ENCODE assay signal across 8 cellular contexts in the genomic region with DNA sequence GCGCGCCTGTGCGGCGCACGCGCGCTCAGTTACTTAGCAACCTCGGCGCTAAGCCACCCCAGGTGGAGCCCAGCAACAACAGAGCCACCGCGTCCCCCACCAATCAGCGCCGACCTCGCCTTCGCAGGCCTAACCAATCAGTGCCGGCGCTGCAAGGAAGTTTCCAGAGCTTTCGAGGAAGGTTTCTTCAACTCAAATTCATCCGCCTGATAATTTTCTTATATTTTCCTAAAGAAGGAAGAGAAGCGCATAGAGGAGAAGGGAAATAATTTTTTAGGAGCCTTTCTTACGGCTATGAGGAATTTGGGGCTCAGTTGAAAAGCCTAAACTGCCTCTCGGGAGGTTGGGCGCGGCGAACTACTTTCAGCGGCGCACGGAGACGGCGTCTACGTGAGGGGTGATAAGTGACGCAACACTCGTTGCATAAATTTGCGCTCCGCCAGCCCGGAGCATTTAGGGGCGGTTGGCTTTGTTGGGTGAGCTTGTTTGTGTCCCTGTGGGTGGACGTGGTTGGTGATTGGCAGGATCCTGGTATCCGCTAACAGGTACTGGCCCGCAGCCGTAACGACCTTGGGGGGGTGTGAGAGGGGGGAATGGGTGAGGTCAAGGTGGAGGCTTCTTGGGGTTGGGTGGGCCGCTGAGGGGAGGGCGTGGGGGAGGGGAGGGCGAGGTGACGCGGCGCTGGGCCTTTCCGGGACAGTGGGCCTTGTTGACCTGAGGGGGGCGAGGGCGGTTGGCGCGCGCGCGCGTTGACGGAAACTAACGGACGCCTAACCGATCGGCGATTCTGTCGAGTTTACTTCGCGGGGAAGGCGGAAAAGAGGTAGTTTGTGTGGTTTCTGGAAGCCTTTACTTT. TPM values are rescaled to one million over a fixed set of nuclear protein-coding genes. Genes with fewer than 3 reads are reported as not detected.
A peak's percentile ranks its signal among the peaks of the same experiment; 100 is the strongest.
DNase-seq lines count a peak whose midpoint lies in the region; ATAC-seq and TF ChIP-seq lines count a peak whose summit lies in the region.

TSS of gene UBB (plus strand) at position 452 of the 856 bp plus-strand sequence. CDS start 817 bp downstream, outside the sequence.

- H3K36me3 ChIP-seq in adipocyte (ENCODE audit: control insufficient read depth, insufficient read depth, low read length, severe bottlenecking), result peaks cover 25% of the 10 kb centered on the region

- H3K27me3 ChIP-seq in adipocyte (replicated peaks; ENCODE audit: control insufficient read depth, insufficient read depth, low read length), result no peaks in the 10 kb centered on the region

- DNase-seq in NCI-H1105 treated with DMSO at 0.1 percent for 48 hours (lab: John Stamatoyannopoulos, UW) (peak; percentile 98), T follicular helper cell (ENCODE audit: low read depth) (peak; percentile 93), adipocyte (ENCODE audit: low read depth) (peak; percentile 98), cardiac septum (ENCODE audit: low spot score) (peak; percentile 97), pons (ENCODE audit: low spot score) (peak; percentile 97), type B pancreatic cell (ENCODE audit: extremely low spot score, unreplicated experiment) (peak; percentile 96)

- H3K4me1 ChIP-seq in adipocyte (ENCODE audit: control insufficient read depth, insufficient read depth, low read length), result peaks cover 39% of the 10 kb centered on the region

- peaks cover 4% of the 10 kb centered on the region for H3K27me3 Mint-ChIP-seq in type B pancreatic cell

- peak within 1 kb of the TSS; percentile 90 for H3K4me3 ChIP-seq in adipocyte (ENCODE audit: low read length)

- TF ChIP-seq CTCF in type B pancreatic cell (conservative IDR thresholded peaks at IDR 0.05), result peak; percentile 29

- no peaks in the 10 kb centered on the region for H3K9me3 Mint-ChIP-seq in type B pancreatic cell

- peaks cover 39% of the 10 kb centered on the region for H3K36me3 Mint-ChIP-seq in type B pancreatic cell

- peaks cover 30% of the 10 kb centered on the region for H3K4me1 Mint-ChIP-seq in type B pancreatic cell (ENCODE audit: unreplicated experiment)

- peak within 1 kb of the TSS; percentile 100 for H3K27ac Mint-ChIP-seq in type B pancreatic cell

- ATAC-seq in HG02623 (IDR thresholded peaks at IDR 0.05; ENCODE audit: unreplicated experiment), result peak; percentile 90

- peak within 1 kb of the TSS; percentile 89 for H3K4me3 Mint-ChIP-seq in type B pancreatic cell

- intact Hi-C loops in cardiac septum (cut with DNase I), result loop anchor here (2.0 kb wide), 2 partner anchors 36 to 58 kb away; no protein-coding TSS in a partner anchor

- TF ChIP-seq POLR2A in GM10847 (IDR thresholded peaks at IDR 0.05; ENCODE audit: extremely low read depth, insufficient read length), result peak; percentile 99

- H3K9ac ChIP-seq in adipocyte (ENCODE audit: low read length), result peak within 1 kb of the TSS; percentile 97

- H3K9me3 ChIP-seq in adipocyte (ENCODE audit: control insufficient read depth, low read length), result no peaks in the 10 kb centered on the region

RNA-seq across cellular contexts. Expression of gene UBB, which starts in this region (rescaled TPM):
- total RNA-seq in cardiac septum (1,552 TPM), type B pancreatic cell (ENCODE audit: low replicate concordance) (1,306 and 1,802 TPM in 2 replicates)

Comparison
In these comparisons a context has a peak if more than half of its experiments do, and no peak if none do; other contexts are left out.
1. Peak in every context shown above with its lines: DNase-seq, ATAC-seq and H3K4me3 ChIP-seq.